ENCODE assay signal across 14 cellular contexts in genomic region chrX:97639526-97639925, GRCh38.
DNase-seq lines count a peak whose midpoint lies in the region; ATAC-seq, FAIRE-seq and TF ChIP-seq lines count a peak whose summit lies in the region.
"Had no signal": no experiment of that assay in that cellular context is flagged by ENCODE, and none has a peak within 500 bp of the region (broad histone marks: within the 10 kb centered on the region; RNA-seq: fewer than 3 reads in every experiment).

No MANE protein-coding gene starts in this region.

- TF ChIP-seq EP300 in neural cell (conservative IDR thresholded peaks at IDR 0.05; ENCODE audit: poor library complexity, severe bottlenecking), result no peak

- H3K9me3 ChIP-seq in OCI-LY3 (ENCODE audit: insufficient read depth, low read length) (no peaks in the 10 kb centered on the region), neural cell (ENCODE audit: low read length) (no peaks in the 10 kb centered on the region), ascending aorta (peaks cover 4 to 6% of the 10 kb centered on the region in 2 donors)
- H3K9me3 ChIP-seq: suprapubic skin had no signal

- no peak for TF ChIP-seq RAD21 in neural cell (conservative IDR thresholded peaks at IDR 0.05)

- no peak for ATAC-seq in activated CD4-positive, alpha-beta T cell treated with anti-CD3 and anti-CD28 coated beads for 36 hours
- ATAC-seq in HG03432 (IDR thresholded peaks at IDR 0.05; ENCODE audit: unreplicated experiment) (peak; percentile 65), HG03378 (IDR thresholded peaks at IDR 0.05; ENCODE audit: unreplicated experiment) (no peak)

- intact Hi-C loops in activated CD4-positive, alpha-beta T cell treated with anti-CD3 and anti-CD28 coated beads for 36 hours (cut with DNase I, micrococcal nuclease), result no loop called here
- intact Hi-C loops in activated CD4-positive, alpha-beta T cell treated with anti-CD3 and anti-CD28 coated beads, Interleukin-2, amount 10 ng/mL, durations not matched to agents 24 days and 14 days (cut with micrococcal nuclease), result no loop called here
- intact Hi-C loops in ascending aorta (cut with DNase I), result no loop called here

- no peak overlapping the region for H3K4me3 ChIP-seq in OCI-LY3 (ENCODE audit: low read length)
- H3K4me3 ChIP-seq in neural cell (ENCODE audit: low read length), result peak overlapping the region; percentile 13
- H3K4me3 ChIP-seq in ascending aorta, result no peak overlapping the region
- H3K4me3 ChIP-seq: lung, PC-9, suprapubic skin had no signal

- H3K27ac ChIP-seq in OCI-LY3 (ENCODE audit: low read length) (no peak overlapping the region), neural cell (ENCODE audit: low read length) (no peak overlapping the region), ascending aorta (no peak overlapping the region)
- H3K27ac ChIP-seq: parathyroid adenoma, PC-9, suprapubic skin had no signal

- H3K27ac Mint-ChIP-seq in activated CD4-positive, alpha-beta T cell treated with anti-CD3 and anti-CD28 coated beads for 36 hours, result no peak overlapping the region
- no peak overlapping the region for H3K27ac Mint-ChIP-seq in activated CD4-positive, alpha-beta T cell treated with anti-CD3 and anti-CD28 coated beads, Interleukin-2, amount 10 ng/mL, durations not matched to agents 24 days and 14 days
- H3K27ac Mint-ChIP-seq: activated T-cell treated with anti-CD3 and anti-CD28 coated beads, Interleukin-2, amount 50 U/mL, for 72 hours had no signal

- POLR2A ChIA-PET in activated CD4-positive, alpha-beta T cell treated with anti-CD3 and anti-CD28 coated beads for 36 hours (lab: Charles Lee), result no interaction called here

- H4K20me1 ChIP-seq in OCI-LY3 (ENCODE audit: insufficient read depth, low read length), result no peaks in the 10 kb centered on the region
- H4K20me1 ChIP-seq in neural cell (ENCODE audit: insufficient read depth), result no peaks in the 10 kb centered on the region

- H3K9me2 ChIP-seq in neural cell (ENCODE audit: insufficient read depth, low read length), result no peaks in the 10 kb centered on the region

- H3K36me3 Mint-ChIP-seq in activated CD4-positive, alpha-beta T cell treated with anti-CD3 and anti-CD28 coated beads for 36 hours (ENCODE audit: low read depth), result no peaks in the 10 kb centered on the region
- no peaks in the 10 kb centered on the region for H3K36me3 Mint-ChIP-seq in activated CD4-positive, alpha-beta T cell treated with anti-CD3 and anti-CD28 coated beads, Interleukin-2, amount 10 ng/mL, durations not matched to agents 24 days and 14 days (ENCODE audit: low read depth)

- no peak overlapping the region for H3K4me3 Mint-ChIP-seq in activated CD4-positive, alpha-beta T cell treated with anti-CD3 and anti-CD28 coated beads for 36 hours
- H3K4me3 Mint-ChIP-seq in activated CD4-positive, alpha-beta T cell treated with anti-CD3 and anti-CD28 coated beads, Interleukin-2, amount 10 ng/mL, durations not matched to agents 24 days and 14 days, result no peak overlapping the region
- H3K4me3 Mint-ChIP-seq: activated T-cell treated with anti-CD3 and anti-CD28 coated beads, Interleukin-2, amount 50 U/mL, for 72 hours had no signal

- no peaks in the 10 kb centered on the region for H3K27me3 ChIP-seq in OCI-LY3 (ENCODE audit: low read depth, low read length)
- no peaks in the 10 kb centered on the region for H3K27me3 ChIP-seq in neural cell (ENCODE audit: insufficient read depth, low read depth, low read length)
- H3K27me3 ChIP-seq in ascending aorta, result no peaks in the 10 kb centered on the region
- H3K27me3 ChIP-seq: suprapubic skin had no signal

- no peak for FAIRE-seq in D721Med (lab: Jason Lieb, UNC)

- H3K9ac ChIP-seq in OCI-LY3 (ENCODE audit: low read length) (no peak overlapping the region), neural cell (ENCODE audit: low read length) (no peak overlapping the region)
- H3K9ac ChIP-seq: parathyroid adenoma had no signal

- H2AFZ ChIP-seq in OCI-LY3 (ENCODE audit: low read depth, low read length), result no peak overlapping the region
- H2AFZ ChIP-seq in neural cell (ENCODE audit: low read depth, low read length), result no peak overlapping the region
- H2AFZ ChIP-seq: parathyroid adenoma, PC-9 had no signal

- no peaks in the 10 kb centered on the region for H3F3A ChIP-seq in neural cell (ENCODE audit: insufficient read depth, low read length, poor library complexity, severe bottlenecking)

- peaks cover 2% of the 10 kb centered on the region for H3K9me3 Mint-ChIP-seq in activated CD4-positive, alpha-beta T cell treated with anti-CD3 and anti-CD28 coated beads for 36 hours (ENCODE audit: low read depth)
- H3K9me3 Mint-ChIP-seq in activated CD4-positive, alpha-beta T cell treated with anti-CD3 and anti-CD28 coated beads, Interleukin-2, amount 10 ng/mL, durations not matched to agents 24 days and 14 days, result no peaks in the 10 kb centered on the region
- H3K9me3 Mint-ChIP-seq: activated T-cell treated with anti-CD3 and anti-CD28 coated beads, Interleukin-2, amount 50 U/mL, for 72 hours had no signal

- H3K4me1 ChIP-seq in OCI-LY3 (ENCODE audit: low read length), result 0 out of 2 replicates have a peak, but pooled peaks cover 3% of the 10 kb centered on the region
- H3K4me1 ChIP-seq in ascending aorta, result no peaks in the 10 kb centered on the region
- H3K4me1 ChIP-seq: parathyroid adenoma, suprapubic skin had no signal

- CTCF ChIA-PET in activated CD4-positive, alpha-beta T cell treated with anti-CD3 and anti-CD28 coated beads for 36 hours (lab: Charles Lee), result no interaction called here

- DNase-seq in activated CD4-positive, alpha-beta T cell treated with anti-CD3 and anti-CD28 coated beads for 36 hours, result peak; percentile 6
- no peak for DNase-seq in activated CD4-positive, alpha-beta T cell treated with anti-CD3 and anti-CD28 coated beads, Interleukin-2, amount 10 ng/mL, durations not matched to agents 24 days and 14 days
- DNase-seq in D721Med (ENCODE audit: insufficient read length, low spot score), result no peak
- DNase-seq in ascending aorta (ENCODE audit: low spot score in 2 of 2), result no peak
- DNase-seq: activated T-cell treated with anti-CD3 and anti-CD28 coated beads, Interleukin-2, amount 50 U/mL, for 72 hours; PC-9; stimulated activated CD4-positive, alpha-beta T cell treated with anti-CD3 and anti-CD28 coated beads, Interleukin-4, amount 100 ng/mL, for 4 hours had no signal

- H3K4me1 Mint-ChIP-seq in activated CD4-positive, alpha-beta T cell treated with anti-CD3 and anti-CD28 coated beads for 36 hours, result peaks cover 7% of the 10 kb centered on the region
- peaks cover 5% of the 10 kb centered on the region for H3K4me1 Mint-ChIP-seq in activated CD4-positive, alpha-beta T cell treated with anti-CD3 and anti-CD28 coated beads, Interleukin-2, amount 10 ng/mL, durations not matched to agents 24 days and 14 days

- no peaks in the 10 kb centered on the region for H3K27me3 Mint-ChIP-seq in activated CD4-positive, alpha-beta T cell treated with anti-CD3 and anti-CD28 coated beads for 36 hours
- H3K27me3 Mint-ChIP-seq in activated CD4-positive, alpha-beta T cell treated with anti-CD3 and anti-CD28 coated beads, Interleukin-2, amount 10 ng/mL, durations not matched to agents 24 days and 14 days, result no peaks in the 10 kb centered on the region

- H3K79me2 ChIP-seq in OCI-LY3 (ENCODE audit: low read length), result no peaks in the 10 kb centered on the region
- no peaks in the 10 kb centered on the region for H3K79me2 ChIP-seq in neural cell (replicated peaks; ENCODE audit: insufficient read depth, low read length)
- H3K79me2 ChIP-seq: parathyroid adenoma had no signal

- no peak for TF ChIP-seq CTCF in OCI-LY3 (IDR thresholded peaks at IDR 0.05; ENCODE audit: low read depth, low read length)
- TF ChIP-seq CTCF in neural cell (IDR thresholded peaks at IDR 0.05; ENCODE audit: poor library complexity, severe bottlenecking), result no peak
- no peak for TF ChIP-seq CTCF in D721Med (IDR thresholded peaks at IDR 0.05; ENCODE audit: insufficient read depth, missing control alignments)
- TF ChIP-seq CTCF in ascending aorta (IDR thresholded peaks at IDR 0.05), result no peak

- 0 out of 2 replicates have a peak overlapping the region, but pooled peaks have one; percentile 20 for H3K4me2 ChIP-seq in OCI-LY3 (ENCODE audit: low read length)
- H3K4me2 ChIP-seq in neural cell (ENCODE audit: low read length), result no peak overlapping the region
- H3K4me2 ChIP-seq: PC-9 had no signal

- no peaks in the 10 kb centered on the region for H3K36me3 ChIP-seq in OCI-LY3 (replicated peaks; ENCODE audit: low read depth, low read length)
- no peaks in the 10 kb centered on the region for H3K36me3 ChIP-seq in neural cell (ENCODE audit: insufficient read depth, low read length)
- no peaks in the 10 kb centered on the region for H3K36me3 ChIP-seq in ascending aorta
- H3K36me3 ChIP-seq: suprapubic skin had no signal

TF ChIP-seq in neural cell, 6 proteins besides CTCF, POLR2A, EP300 and RAD21:
- TF ChIP-seq POLR2AphosphoS5 (IDR thresholded peaks at IDR 0.05), result no peak
- TF ChIP-seq EZH2 (IDR thresholded peaks at IDR 0.05; ENCODE audit: borderline replicate concordance, insufficient read depth, low read length, poor library complexity, severe bottlenecking), result no peak
- TF ChIP-seq MXI1 (conservative IDR thresholded peaks at IDR 0.05; ENCODE audit: poor library complexity, severe bottlenecking), result no peak
- TF ChIP-seq TAF1 (IDR thresholded peaks at IDR 0.05; ENCODE audit: low read depth), result no peak
- TF ChIP-seq SMC3 (conservative IDR thresholded peaks at IDR 0.05; ENCODE audit: poor library complexity), result no peak
- TF ChIP-seq REST (IDR thresholded peaks at IDR 0.05; ENCODE audit: borderline replicate concordance), result no peak
